22 cellular contexts compared by ENCODE assay signal in genomic region chr22:27074016-27074415, GRCh38.
"Had no signal": no experiment of that assay in that cellular context is flagged by ENCODE, and none has a peak within 500 bp of the region (broad histone marks: within the 10 kb centered on the region; RNA-seq: fewer than 3 reads in every experiment).

No MANE protein-coding gene starts in this region.

- H3K9me3 ChIP-seq: psoas muscle, suprapubic skin, tibial nerve, uterus had no signal

- FAIRE-seq: TTC549 had no signal

- H3K4me3 ChIP-seq: heart right ventricle, psoas muscle, suprapubic skin, tibial nerve, uterus had no signal

- H3K36me3 ChIP-seq: brain microvascular endothelial cell, heart right ventricle, suprapubic skin, tibial nerve, uterus had no signal

- ATAC-seq: activated naive CD4-positive, alpha-beta T cell treated with anti-CD3 and anti-CD28 coated beads, Interleukin-2, amount 50 U/mL, for 72 hours; activated T-cell treated with anti-CD3 and anti-CD28 coated beads, Interleukin-2, amount 50 U/mL, for 72 hours; esophagus mucosa; heart right ventricle; naive thymus-derived CD8-positive, alpha-beta T cell; psoas muscle; WTC11 had no signal

- H3K4me1 ChIP-seq: heart right ventricle, parathyroid adenoma, psoas muscle, suprapubic skin, tibial nerve, uterus had no signal

- H3K27ac ChIP-seq: brain microvascular endothelial cell, heart right ventricle, parathyroid adenoma, psoas muscle, suprapubic skin, tibial nerve, uterus had no signal

- DNase-seq: activated naive CD4-positive, alpha-beta T cell; activated T-cell treated with anti-CD3 and anti-CD28 coated beads for 4 hours; activated T-cell treated with anti-CD3 and anti-CD28 coated beads, Interleukin-2, amount 50 U/mL, for 72 hours; anterior cingulate cortex; endodermal cell; foreskin fibroblast; heart right ventricle; naive thymus-derived CD8-positive, alpha-beta T cell; occipital lobe; psoas muscle; stimulated activated CD4-positive, alpha-beta T cell treated with anti-CD3 and anti-CD28 coated beads, Interleukin-15, amount 100 ng/mL, for 24 hours; stimulated activated naive CD4-positive, alpha-beta T cell; T-helper 9 cell; uterus had no signal

- H3K27me3 ChIP-seq: uterus had no signal
